In the genomic region with DNA sequence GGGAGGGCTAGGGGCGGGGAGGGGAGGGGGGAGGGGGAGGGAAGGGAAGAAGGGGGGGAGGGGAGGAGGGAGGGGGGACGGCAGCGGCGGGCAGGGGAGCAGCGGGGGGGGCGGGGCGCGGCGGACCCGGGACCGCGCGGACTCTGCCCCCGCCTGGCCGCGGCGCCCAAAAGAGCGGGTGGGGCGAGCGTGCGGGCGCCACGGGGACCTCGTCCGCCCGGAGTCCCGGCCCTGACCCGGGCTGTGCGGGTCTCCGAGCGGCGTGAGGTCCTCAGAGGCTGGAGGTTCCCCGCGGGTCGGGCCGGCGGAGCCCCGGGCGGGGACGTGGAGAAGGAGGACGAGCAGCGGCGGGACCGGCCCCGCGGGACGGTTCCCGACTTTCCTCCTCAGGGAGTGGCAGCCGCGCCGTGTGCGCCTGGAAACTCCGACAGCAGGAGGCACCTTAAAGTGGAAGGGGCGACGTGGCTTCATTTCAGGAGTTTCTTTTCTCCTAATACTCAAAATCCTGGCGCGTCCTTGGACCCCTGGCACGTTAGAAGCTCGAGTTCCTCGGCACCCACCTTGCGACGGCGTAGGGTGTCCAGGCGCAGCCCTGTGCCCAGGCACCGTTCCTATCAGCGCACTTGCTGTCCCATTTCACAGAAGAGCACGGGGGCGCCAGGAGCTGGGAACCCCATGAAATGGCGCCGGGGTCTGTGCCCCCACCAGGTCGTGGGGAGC, we compare ENCODE assay signal across 9 cellular contexts. TPM values are rescaled to one million over a fixed set of nuclear protein-coding genes. Genes with fewer than 3 reads are reported as not detected.
A peak's percentile ranks its signal among the peaks of the same experiment; 100 is the strongest.
DNase-seq lines count a peak whose midpoint lies in the region; FAIRE-seq and TF ChIP-seq lines count a peak whose summit lies in the region.
"Had no signal": no experiment of that assay in that cellular context is flagged by ENCODE, and none has a peak within 500 bp of the region (broad histone marks: within the 10 kb centered on the region; RNA-seq: fewer than 3 reads in every experiment).

No MANE protein-coding gene starts in this region.

- no peaks in the 10 kb centered on the region for H3K36me3 ChIP-seq in SK-N-MC (ENCODE audit: insufficient read depth, low read length)
- no peaks in the 10 kb centered on the region for H3K36me3 ChIP-seq in small intestine (ENCODE audit: control insufficient read depth in 2 of 2, insufficient read depth in 2 of 2, low read length in 2 of 2)

- H3K9ac ChIP-seq in SK-N-MC (ENCODE audit: insufficient read length): no peak overlapping the region

- no peaks in the 10 kb centered on the region for H3K4me1 ChIP-seq in small intestine (ENCODE audit: control insufficient read depth in 2 of 2, insufficient read depth in 1 of 2, low read depth in 1 of 2, low read length in 1 of 2)

- TF ChIP-seq CTCF in fibroblast of the aortic adventitia (IDR thresholded peaks at IDR 0.05; ENCODE audit: insufficient read depth, low read length): no peak

- H3K9me3 ChIP-seq in SK-N-MC (ENCODE audit: low read depth, low read length) (no peaks in the 10 kb centered on the region), small intestine (ENCODE audit: control insufficient read depth, low read depth) (no peaks in the 10 kb centered on the region)

- H3K4me3 ChIP-seq in SK-N-MC: peak overlapping the region; percentile 64
- H3K4me3 ChIP-seq in fibroblast of the aortic adventitia (ENCODE audit: low read depth, low read length): peak overlapping the region; percentile 22
- H3K4me3 ChIP-seq in small intestine (ENCODE audit: low read depth in 1 of 2, low read length in 2 of 2): peak overlapping the region in 1 of 2 donors; percentile 41

- H3K27me3 ChIP-seq in small intestine (ENCODE audit: control insufficient read depth in 2 of 2, insufficient read depth in 2 of 2, low read length in 2 of 2): peaks cover 0 to 22% of the 10 kb centered on the region in 2 donors

- peak; percentile 58 for DNase-seq in DMS 273 (lab: John Stamatoyannopoulos, UW; ENCODE audit: unreplicated experiment)
- DNase-seq in DMS 273 treated with DMSO at 0.1 percent for 48 hours (lab: John Stamatoyannopoulos, UW): no peak
- no peak for DNase-seq in SK-N-MC (ENCODE audit: low read depth, low spot score)
- DNase-seq in fibroblast of the aortic adventitia (ENCODE audit: low read depth): no peak
- DNase-seq in small intestine: peak; percentile 71
- no peak for DNase-seq in superior temporal gyrus (ENCODE audit: extremely low spot score)
- DNase-seq in NCI-H1694 treated with DMSO at 0.1 percent for 48 hours (lab: John Stamatoyannopoulos, UW): no peak
- no peak for DNase-seq in epidermal melanocyte (ENCODE audit: insufficient read length, low spot score)

- 21 to 27% (median 22%) methylated on average over 40 to 69 of the region's 71 CpGs for WGBS in small intestine, 3 donors

- no peak for FAIRE-seq in small intestine (lab: Jason Lieb, UNC)

- H3K27ac ChIP-seq in SK-N-MC: no peak overlapping the region
- peak overlapping the region; percentile 78 to 85 for H3K27ac ChIP-seq in small intestine (ENCODE audit: low read depth in 1 of 2, low read length in 1 of 2)
- H3K27ac ChIP-seq: KMS-11 had no signal

RNA-seq across cellular contexts. Expression of gene PLPP2, which starts 0.5 kb away (rescaled TPM):
- total RNA-seq in fibroblast of the aortic adventitia (ENCODE audit: low replicate concordance): 15.7 and 16.6 TPM in 2 replicates
- polyA plus RNA-seq in small intestine: 100 to 1,000 TPM in 2 of 3 donors, 10 to 100 TPM in 1; 90.8 to 130 (median 127) TPM

RNA-seq across cellular contexts. Expression of gene MIER2, which starts 52.9 kb away (rescaled TPM):
- 4.3 and 13.2 TPM in 2 replicates for total RNA-seq in fibroblast of the aortic adventitia (ENCODE audit: low replicate concordance)
- 10 to 100 TPM; 10.3 to 14.6 (median 14.1) TPM for polyA plus RNA-seq in small intestine

Comparison
In these comparisons a context has a peak if more than half of its experiments do, and no peak if none do; other contexts are left out.
1. DNase-seq: peak in DMS 273 (single experiment) and small intestine (single experiment); none in DMS 273 treated with DMSO at 0.1 percent for 48 hours (single experiment), SK-N-MC (single experiment), fibroblast of the aortic adventitia (single experiment), superior temporal gyrus (single experiment), NCI-H1694 treated with DMSO at 0.1 percent for 48 hours (single experiment) and epidermal melanocyte (single experiment).